In the genomic region with DNA sequence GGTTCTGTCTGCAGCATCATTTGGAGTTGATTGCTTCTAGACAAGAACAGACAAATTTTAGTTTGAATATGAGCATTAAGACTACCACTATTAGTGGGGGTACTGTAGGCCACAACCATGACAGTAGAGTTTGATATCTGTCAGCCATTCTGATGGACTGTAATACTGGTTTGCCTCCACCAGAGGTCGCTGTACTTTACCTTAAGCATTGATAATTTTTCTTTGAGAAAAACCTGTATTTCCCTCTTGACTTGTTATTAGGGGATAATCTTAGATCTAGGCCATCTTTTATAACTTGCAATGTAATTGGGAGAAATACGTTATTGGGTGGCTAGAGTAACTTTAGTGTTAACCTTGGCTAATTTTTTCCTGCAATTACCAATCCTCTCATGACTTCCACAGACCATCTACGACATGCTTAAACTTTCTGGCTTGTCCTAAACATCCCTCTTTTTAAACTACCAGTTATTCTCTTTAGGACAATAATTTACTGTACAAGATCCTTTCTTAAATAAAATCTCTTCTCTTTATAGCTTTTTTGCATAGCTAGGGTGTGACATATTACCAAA, we compare ENCODE assay signal across 19 cellular contexts.
DNase-seq lines count a peak whose midpoint lies in the region; ATAC-seq, FAIRE-seq and TF ChIP-seq lines count a peak whose summit lies in the region.
"Had no signal": no experiment of that assay in that cellular context is flagged by ENCODE, and none has a peak within 500 bp of the region (broad histone marks: within the 10 kb centered on the region; RNA-seq: fewer than 3 reads in every experiment).

No MANE protein-coding gene starts in this region.

- no peak overlapping the region for H3K9ac ChIP-seq in OCI-LY3 (ENCODE audit: low read length)

- TF ChIP-seq CTCF in A549 (IDR thresholded peaks at IDR 0.05): no peak
- peak; percentile 29 for TF ChIP-seq CTCF in OCI-LY3 (IDR thresholded peaks at IDR 0.05; ENCODE audit: low read depth, low read length)
- peak; percentile 1 for TF ChIP-seq CTCF in fibroblast of pulmonary artery (IDR thresholded peaks at IDR 0.05; ENCODE audit: low read length, missing control alignments)

- H3K27me3 ChIP-seq in OCI-LY3 (ENCODE audit: low read depth, low read length): no peaks in the 10 kb centered on the region
- H3K27me3 ChIP-seq: gastrocnemius medialis, uterus had no signal

- no peaks in the 10 kb centered on the region for H4K20me1 ChIP-seq in OCI-LY3 (ENCODE audit: insufficient read depth, low read length)

- no peaks in the 10 kb centered on the region for H3K4me1 ChIP-seq in A549
- no peaks in the 10 kb centered on the region for H3K4me1 ChIP-seq in OCI-LY3 (ENCODE audit: low read length)
- H3K4me1 ChIP-seq: gastrocnemius medialis, uterus had no signal

- TF ChIP-seq EP300 in A549 (IDR thresholded peaks at IDR 0.05): no peak

- H3K27ac Mint-ChIP-seq in activated T-cell treated with anti-CD3 and anti-CD28 coated beads, Interleukin-2, amount 50 U/mL, for 24 hours: no peak overlapping the region
- H3K27ac Mint-ChIP-seq: stimulated activated memory B cell treated with anti-CD40 and anti-IgM and Interleukin-4, amounts not matched to agents 10 μg/mL and 1 μg/mL and 100 μg/mL, for 72 hours; WTC11 had no signal

- peaks cover 4% of the 10 kb centered on the region for H3K36me3 ChIP-seq in OCI-LY3 (replicated peaks; ENCODE audit: low read depth, low read length)
- H3K36me3 ChIP-seq: gastrocnemius medialis, uterus had no signal

- H3K4me3 ChIP-seq in A549 (no peak overlapping the region), OCI-LY3 (ENCODE audit: low read length) (no peak overlapping the region), fibroblast of pulmonary artery (replicated peaks; ENCODE audit: low read depth, low read length) (no peak overlapping the region)
- H3K4me3 ChIP-seq: gastrocnemius medialis, uterus had no signal

- peak in 1 of 2 experiments; percentile 1 for DNase-seq in A549 (ENCODE audit: low read depth in 1 of 2, low spot score in 1 of 2)
- no peak for DNase-seq in GM12891 (ENCODE audit: insufficient read length, low spot score)
- DNase-seq in fibroblast of pulmonary artery (ENCODE audit: low read depth): no peak
- no peak for DNase-seq in activated T-cell treated with anti-CD3 and anti-CD28 coated beads, Interleukin-2, amount 50 U/mL, for 24 hours
- DNase-seq in HuH-7 (ENCODE audit: low spot score): no peak
- DNase-seq in NCI-H2107 treated with DMSO at 0.1 percent for 48 hours (lab: John Stamatoyannopoulos, UW; ENCODE audit: unreplicated experiment): no peak
- DNase-seq: activated T-cell treated with anti-CD3 and anti-CD28 coated beads for 4 hours; DMS79 treated with DMSO at 0.1 percent for 48 hours; gastrocnemius medialis; NCI-H1436 treated with DMSO at 0.1 percent for 48 hours; NCI-H526 treated with DMSO at 0.1 percent for 48 hours; stimulated activated CD4-positive, alpha-beta T cell treated with anti-CD3 and anti-CD28 coated beads, Interleukin-4, amount 100 ng/mL, for 24 hours; uterus had no signal

- H2AFZ ChIP-seq in OCI-LY3 (ENCODE audit: low read depth, low read length): no peak overlapping the region

- TF ChIP-seq RAD21 in A549 (conservative IDR thresholded peaks at IDR 0.05 in 1 of 2, IDR thresholded peaks at IDR 0.05 in 1 of 2): no peak

- peaks cover 5% of the 10 kb centered on the region for H3K27me3 Mint-ChIP-seq in activated T-cell treated with anti-CD3 and anti-CD28 coated beads, Interleukin-2, amount 50 U/mL, for 24 hours
- H3K27me3 Mint-ChIP-seq: stimulated activated memory B cell treated with anti-CD40 and anti-IgM and Interleukin-4, amounts not matched to agents 10 μg/mL and 1 μg/mL and 100 μg/mL, for 72 hours had no signal

- WGBS in A549 (ENCODE audit: missing lambda C conversion rate): 10% methylated on average over 3 of the region's 3 CpGs

- no peaks in the 10 kb centered on the region for H3K36me3 Mint-ChIP-seq in activated T-cell treated with anti-CD3 and anti-CD28 coated beads, Interleukin-2, amount 50 U/mL, for 24 hours (ENCODE audit: low read depth)
- H3K36me3 Mint-ChIP-seq: stimulated activated memory B cell treated with anti-CD40 and anti-IgM and Interleukin-4, amounts not matched to agents 10 μg/mL and 1 μg/mL and 100 μg/mL, for 72 hours had no signal

- POLR2A ChIA-PET in A549 (lab: Yijun Ruan, JAX): no interaction called here

- no peak overlapping the region for H3K4me2 ChIP-seq in A549
- H3K4me2 ChIP-seq in OCI-LY3 (ENCODE audit: low read length): no peak overlapping the region

- TF ChIP-seq POLR2A in A549 (IDR thresholded peaks at IDR 0.05; ENCODE audit: low read length) (no peak), GM12891 (IDR thresholded peaks at IDR 0.05; ENCODE audit: low read depth, low read length) (no peak)

- no peak overlapping the region for H3K4me3 Mint-ChIP-seq in activated T-cell treated with anti-CD3 and anti-CD28 coated beads, Interleukin-2, amount 50 U/mL, for 24 hours
- H3K4me3 Mint-ChIP-seq: stimulated activated memory B cell treated with anti-CD40 and anti-IgM and Interleukin-4, amounts not matched to agents 10 μg/mL and 1 μg/mL and 100 μg/mL, for 72 hours; WTC11 had no signal

- peaks cover 8% of the 10 kb centered on the region for H3K9me3 Mint-ChIP-seq in activated T-cell treated with anti-CD3 and anti-CD28 coated beads, Interleukin-2, amount 50 U/mL, for 24 hours

- FAIRE-seq in A549 (lab: Jason Lieb, UNC): no peak
- FAIRE-seq in GM12891 (lab: Jason Lieb, UNC): peak; percentile 33
- FAIRE-seq: GM18507, H54 had no signal

- H3K4me1 Mint-ChIP-seq in activated T-cell treated with anti-CD3 and anti-CD28 coated beads, Interleukin-2, amount 50 U/mL, for 24 hours (ENCODE audit: low read depth): no peaks in the 10 kb centered on the region
- H3K4me1 Mint-ChIP-seq: stimulated activated memory B cell treated with anti-CD40 and anti-IgM and Interleukin-4, amounts not matched to agents 10 μg/mL and 1 μg/mL and 100 μg/mL, for 72 hours; WTC11 had no signal

- no peaks in the 10 kb centered on the region for H3K79me2 ChIP-seq in OCI-LY3 (ENCODE audit: low read length)

- CTCF ChIA-PET in A549 (lab: Yijun Ruan, JAX): no interaction called here

- H3K9me3 ChIP-seq in A549 (no peaks in the 10 kb centered on the region), OCI-LY3 (ENCODE audit: insufficient read depth, low read length) (no peaks in the 10 kb centered on the region)
- H3K9me3 ChIP-seq: uterus had no signal

- no peak for ATAC-seq in A549
- ATAC-seq in HG03520 (IDR thresholded peaks at IDR 0.05; ENCODE audit: unreplicated experiment): no peak
- ATAC-seq: gastrocnemius medialis; stimulated activated memory B cell treated with anti-CD40 and anti-IgM and Interleukin-4, amounts not matched to agents 10 μg/mL and 1 μg/mL and 100 μg/mL, for 72 hours; WTC11 had no signal

- H3K27ac ChIP-seq in A549 (no peak overlapping the region), OCI-LY3 (ENCODE audit: low read length) (no peak overlapping the region)
- H3K27ac ChIP-seq: gastrocnemius medialis, uterus had no signal

TF ChIP-seq in A549, 52 proteins besides CTCF, POLR2A, EP300 and RAD21:
- TF ChIP-seq ZFP36 (IDR thresholded peaks at IDR 0.05; ENCODE audit: borderline replicate concordance, partially characterized antibody) (peak; percentile 64), NR3C1 (IDR thresholded peaks at IDR 0.05) (no peak), HOXB13 (CRISPR knock-in tag; IDR thresholded peaks at IDR 0.05; ENCODE audit: low read depth) (no peak), CHD4 (IDR thresholded peaks at IDR 0.05; ENCODE audit: borderline replicate concordance) (no peak), RARB (CRISPR knock-in tag; IDR thresholded peaks at IDR 0.05) (no peak)

TF ChIP-seq in GM12891, 5 proteins besides CTCF, POLR2A, EP300 and RAD21:
- TF ChIP-seq PAX5 (IDR thresholded peaks at IDR 0.05; ENCODE audit: insufficient read depth, low read length, severe bottlenecking) (no peak), SPI1 (IDR thresholded peaks at IDR 0.05; ENCODE audit: low read depth, low read length) (no peak), TAF1 (IDR thresholded peaks at IDR 0.05; ENCODE audit: low read depth, low read length) (no peak), POLR2AphosphoS5 (IDR thresholded peaks at IDR 0.05; ENCODE audit: low read depth, low read length) (no peak), POU2F2 (IDR thresholded peaks at IDR 0.05; ENCODE audit: low read depth, low read length) (no peak)
